In the genomic region with DNA sequence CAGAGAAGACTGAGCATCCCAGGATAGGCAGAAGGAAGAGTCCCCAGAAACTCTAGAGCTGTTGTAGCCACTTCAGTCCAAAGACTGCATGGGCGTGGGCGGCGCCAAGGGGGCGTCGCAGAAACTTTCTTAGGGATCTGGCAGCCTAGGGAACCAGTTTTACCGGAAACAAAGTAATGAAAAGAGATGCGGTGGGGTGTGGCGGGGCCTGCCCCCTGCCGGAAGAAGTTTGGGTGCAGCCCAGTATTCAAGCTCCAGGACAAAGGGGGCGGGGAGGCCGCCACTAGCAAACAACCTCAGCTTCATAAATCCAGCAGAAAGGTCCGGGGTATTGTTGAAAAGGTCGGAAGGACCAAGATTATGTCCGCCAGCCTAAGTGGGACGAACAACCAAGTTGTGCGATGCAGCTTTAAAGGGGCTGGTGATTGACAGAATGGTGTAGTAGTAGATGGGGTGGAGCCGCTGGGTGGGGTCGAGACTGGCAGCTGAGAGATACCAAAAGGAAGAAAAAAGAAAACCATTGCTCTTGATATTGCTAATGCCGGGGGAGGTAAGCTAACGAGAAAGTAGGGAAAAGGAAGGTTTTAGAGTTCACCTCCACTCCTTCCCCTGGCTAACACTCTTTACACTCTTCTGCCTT, we compare ENCODE assay signal across 8 cellular contexts.
DNase-seq lines count a peak whose midpoint lies in the region; ATAC-seq lines count a peak whose summit lies in the region.

No MANE protein-coding gene starts in this region.

- peak overlapping the region; percentile 84 for H3K4me3 Mint-ChIP-seq in activated naive CD8-positive, alpha-beta T cell treated with anti-CD3 and anti-CD28 coated beads, Interleukin-2, amount 50 U/mL, for 24 hours

- H3K27me3 ChIP-seq in SJSA1 (replicated peaks), result no peaks in the 10 kb centered on the region
- H3K27me3 ChIP-seq in iPS DF 6.9 (ENCODE audit: control insufficient read depth, insufficient read depth, low read length), result no peaks in the 10 kb centered on the region
- H3K27me3 ChIP-seq in skeletal muscle satellite cell (ENCODE audit: control insufficient read depth, insufficient read depth, low read length), result no peaks in the 10 kb centered on the region

- WGBS in iPS DF 6.9 (ENCODE audit: insufficient coverage, insufficient read length), result no CpG with 5 or more reads among the region's 20 CpGs

- peak; percentile 68 for ATAC-seq in GM19023 (IDR thresholded peaks at IDR 0.05; ENCODE audit: unreplicated experiment)
- peak; percentile 81 for ATAC-seq in HG03139 (IDR thresholded peaks at IDR 0.05; ENCODE audit: unreplicated experiment)
- peak; percentile 59 for ATAC-seq in activated naive CD8-positive, alpha-beta T cell treated with anti-CD3 and anti-CD28 coated beads, Interleukin-2, amount 50 U/mL, for 24 hours

- H3K36me3 ChIP-seq in SJSA1, result no peaks in the 10 kb centered on the region
- no peaks in the 10 kb centered on the region for H3K36me3 ChIP-seq in iPS DF 6.9 (ENCODE audit: control insufficient read depth, insufficient read depth, low read length)
- H3K36me3 ChIP-seq in skeletal muscle satellite cell (ENCODE audit: insufficient read depth, low read length), result no peaks in the 10 kb centered on the region

- no peaks in the 10 kb centered on the region for H3K36me3 Mint-ChIP-seq in activated naive CD8-positive, alpha-beta T cell treated with anti-CD3 and anti-CD28 coated beads, Interleukin-2, amount 50 U/mL, for 24 hours (ENCODE audit: low read depth)

- peak overlapping the region; percentile 75 for H3K9ac ChIP-seq in skeletal muscle satellite cell (ENCODE audit: low read depth, low read length)

- no peaks in the 10 kb centered on the region for H3K9me3 ChIP-seq in SJSA1 (replicated peaks)
- no peaks in the 10 kb centered on the region for H3K9me3 ChIP-seq in iPS DF 6.9 (ENCODE audit: control insufficient read depth, insufficient read depth, low read length)
- H3K9me3 ChIP-seq in skeletal muscle satellite cell (replicated peaks; ENCODE audit: low read length), result no peaks in the 10 kb centered on the region

- H3K4me1 Mint-ChIP-seq in activated naive CD8-positive, alpha-beta T cell treated with anti-CD3 and anti-CD28 coated beads, Interleukin-2, amount 50 U/mL, for 24 hours, result peaks cover 12% of the 10 kb centered on the region

- no peaks in the 10 kb centered on the region for H3K4me1 ChIP-seq in SJSA1 (replicated peaks)
- no peaks in the 10 kb centered on the region for H3K4me1 ChIP-seq in iPS DF 6.9 (ENCODE audit: control insufficient read depth, insufficient read depth, low read length)
- no peaks in the 10 kb centered on the region for H3K4me1 ChIP-seq in skeletal muscle satellite cell (ENCODE audit: control insufficient read depth, insufficient read depth, low read length)

- H3K27ac Mint-ChIP-seq in activated naive CD8-positive, alpha-beta T cell treated with anti-CD3 and anti-CD28 coated beads, Interleukin-2, amount 50 U/mL, for 24 hours, result peak overlapping the region; percentile 81

- no peaks in the 10 kb centered on the region for H3K9me3 Mint-ChIP-seq in activated naive CD8-positive, alpha-beta T cell treated with anti-CD3 and anti-CD28 coated beads, Interleukin-2, amount 50 U/mL, for 24 hours

- peak overlapping the region; percentile 46 for H3K4me3 ChIP-seq in SJSA1
- peak overlapping the region; percentile 74; the same call in 1 of the 2 replicates for H3K4me3 ChIP-seq in iPS DF 6.9 (ENCODE audit: low read length)
- peak overlapping the region; percentile 68 for H3K4me3 ChIP-seq in skeletal muscle satellite cell (ENCODE audit: low read length)

- DNase-seq in Ammon's horn (ENCODE audit: low spot score) (peak; percentile 7), SJSA1 (ENCODE audit: low read depth in 1 of 2, low spot score in 2 of 2) (peak; percentile 46 to 53), iPS DF 6.9 (ENCODE audit: low read depth, low spot score) (no peak), NCI-H2081 (lab: John Stamatoyannopoulos, UW) (no peak)
- peak; percentile 49 for DNase-seq in activated naive CD8-positive, alpha-beta T cell treated with anti-CD3 and anti-CD28 coated beads, Interleukin-2, amount 50 U/mL, for 24 hours

- no peak overlapping the region for H3K27ac ChIP-seq in SJSA1
- no peak overlapping the region for H3K27ac ChIP-seq in iPS DF 6.9 (ENCODE audit: low read length)

- peak overlapping the region; percentile 74 for H3K4me2 ChIP-seq in skeletal muscle satellite cell (ENCODE audit: low read length)

- no peaks in the 10 kb centered on the region for H3K27me3 Mint-ChIP-seq in activated naive CD8-positive, alpha-beta T cell treated with anti-CD3 and anti-CD28 coated beads, Interleukin-2, amount 50 U/mL, for 24 hours

Comparison
In these comparisons a context has a peak if more than half of its experiments do, and no peak if none do; other contexts are left out.
1. DNase-seq: peak in Ammon's horn (single experiment), SJSA1 (2 of 2) and activated naive CD8-positive, alpha-beta T cell treated with anti-CD3 and anti-CD28 coated beads, Interleukin-2, amount 50 U/mL, for 24 hours (single experiment); none in iPS DF 6.9 (single experiment) and NCI-H2081 (0 of 2).
2. Peak in every context shown above with its lines, with median percentiles within 50 percentile points of each other: ATAC-seq and H3K4me3 ChIP-seq.